In genomic region chr21:45306453-45306831, GRCh38 we compare ENCODE assay signal across 1 cellular context.
TF ChIP-seq lines count a peak whose summit lies in the region.

No MANE protein-coding gene starts in this region.

TF ChIP-seq in K562, 482 proteins besides CTCF, POLR2A, EP300 and RAD21 (continued from another document):
- peak; percentile 68 for TF ChIP-seq MGA (IDR thresholded peaks at IDR 0.05)
- TF ChIP-seq ZNF551 (CRISPR knock-in tag; IDR thresholded peaks at IDR 0.05), result no peak
- no peak for TF ChIP-seq SP2 (IDR thresholded peaks at IDR 0.05; ENCODE audit: extremely low read depth, low read depth, low read length, poor library complexity, severe bottlenecking)
- TF ChIP-seq PCBP1 (IDR thresholded peaks at IDR 0.05; ENCODE audit: low read depth, low read length, poor library complexity, severe bottlenecking), result no peak
- TF ChIP-seq NFIC (IDR thresholded peaks at IDR 0.05), result no peak
- TF ChIP-seq THRAP3 (IDR thresholded peaks at IDR 0.05; ENCODE audit: borderline replicate concordance), result no peak
- peak; percentile 45 for TF ChIP-seq BHLHE40 (IDR thresholded peaks at IDR 0.05; ENCODE audit: low read length)
- TF ChIP-seq PCBP2 (IDR thresholded peaks at IDR 0.05; ENCODE audit: low read depth, low read length, poor library complexity, severe bottlenecking), result no peak
- TF ChIP-seq L3MBTL2 (IDR thresholded peaks at IDR 0.05), result peak; percentile 91
